ENCODE assay signal across 25 cellular contexts in genomic region chr1:185745165-185745564, GRCh38. TPM values are rescaled to one million over a fixed set of nuclear protein-coding genes. Genes with fewer than 3 reads are reported as not detected.
"Had no signal": no experiment of that assay in that cellular context is flagged by ENCODE, and none has a peak within 500 bp of the region (broad histone marks: within the 10 kb centered on the region; RNA-seq: fewer than 3 reads in every experiment).

No MANE protein-coding gene starts in this region.

- H3K4me1 ChIP-seq: adrenal gland had no signal

- H3K4me3 ChIP-seq: adrenal gland, SJSA1 had no signal

- H3K9me3 ChIP-seq: adrenal gland, SJSA1 had no signal

- DNase-seq: activated CD4-positive, alpha-beta T cell treated with anti-CD3 and anti-CD28 coated beads, Interleukin-2, amount 10 ng/mL, durations not matched to agents 24 days and 14 days; activated CD4-positive, alpha-beta T cell treated with anti-CD3 and anti-CD28 coated beads, Interleukin-2, amount 50 U/mL, for 4 hours; activated CD8-positive, alpha-beta T cell treated with anti-CD3 and anti-CD28 coated beads for 36 hours; activated gamma-delta T cell; activated naive CD4-positive, alpha-beta T cell treated with Interleukin-2 at 50 U/mL for 16 hours; activated T-cell treated with anti-CD3 and anti-CD28 coated beads, Interleukin-2, amount 50 U/mL, for 1 hour; activated T-cell treated with anti-CD3 and anti-CD28 coated beads, Interleukin-2, amount 50 U/mL, for 72 hours; adrenal gland; caudate nucleus; cerebellar nuclear complex; Karpas-422; KBM-7; NCI-H1048; NCI-H1436 treated with DMSO at 0.1 percent for 48 hours; NCI-H1694 treated with DMSO at 0.1 percent for 48 hours; NCI-H2029; NCI-H345; NCI-H524 treated with DMSO at 0.1 percent for 48 hours; SHP77; SW 1271; T-helper 1 cell; T-helper 2 cell had no signal

- ATAC-seq: activated CD8-positive, alpha-beta T cell treated with anti-CD3 and anti-CD28 coated beads for 36 hours; activated T-cell treated with anti-CD3 and anti-CD28 coated beads, Interleukin-2, amount 50 U/mL, for 72 hours; activated T-helper 17 cell treated with anti-CD3 and anti-CD28 coated beads, Interleukin-2, amount 50 U/mL, for 72 hours; Panc1 had no signal

- H3K36me3 ChIP-seq: adrenal gland, SJSA1 had no signal

- H3K27me3 ChIP-seq: adrenal gland, SJSA1 had no signal

- H3K27ac ChIP-seq: adrenal gland, SJSA1 had no signal

RNA-seq across cellular contexts. Expression of gene HMCN1, which starts 11.0 kb away (rescaled TPM):
- total RNA-seq: activated CD4-positive, alpha-beta T cell treated with anti-CD3 and anti-CD28 coated beads, Interleukin-2, amount 10 ng/mL, durations not matched to agents 24 days and 14 days; activated CD8-positive, alpha-beta T cell treated with anti-CD3 and anti-CD28 coated beads for 36 hours had no signal
